ENCODE assay signal across 9 cellular contexts in the genomic region with DNA sequence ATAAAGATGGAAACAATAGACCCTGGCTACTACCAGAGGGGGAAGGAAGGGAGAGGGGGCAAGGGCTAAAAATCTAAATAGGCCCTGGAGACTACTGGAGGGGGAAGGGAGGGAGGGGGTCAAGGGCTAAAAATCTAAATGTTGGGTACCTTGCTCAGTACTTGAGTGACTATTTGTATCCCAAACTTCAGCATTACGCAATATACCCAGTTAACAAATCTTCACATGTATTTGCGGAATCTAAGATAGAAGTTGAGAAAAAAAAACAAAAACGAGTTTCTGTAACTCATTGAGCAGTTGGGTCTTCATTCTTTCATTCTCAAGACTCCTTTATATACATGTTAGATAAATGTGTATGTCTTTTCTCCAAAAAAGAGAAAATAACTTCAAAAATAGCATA.
"Had no signal": no experiment of that assay in that cellular context is flagged by ENCODE, and none has a peak within 500 bp of the region (broad histone marks: within the 10 kb centered on the region; RNA-seq: fewer than 3 reads in every experiment).

No MANE protein-coding gene starts in this region.

- DNase-seq: H7, HFFc6, KBM-7 had no signal

- H3K9ac ChIP-seq: KMS-11 had no signal

- H3K36me3 Mint-ChIP-seq: IgD-negative memory B cell had no signal

- H3K36me3 ChIP-seq: HAP-1 had no signal

- H3K4me3 ChIP-seq: GM23338, HAP-1 had no signal

- H3K4me3 Mint-ChIP-seq: GM23338, HFFc6, IgD-negative memory B cell had no signal

- H3K27ac ChIP-seq: HL-60, KMS-11 had no signal

- H3K4me1 ChIP-seq: HAP-1 had no signal

- H3K27me3 Mint-ChIP-seq: IgD-negative memory B cell had no signal

- H2AFZ ChIP-seq: GM23338 had no signal

- ATAC-seq: GM23338, HCT116 had no signal

- H3K4me2 ChIP-seq: GM23338, KMS-11 had no signal

- H3K4me1 Mint-ChIP-seq: GM23338 had no signal

- H3K27ac Mint-ChIP-seq: GM23338, HFFc6, IgD-negative memory B cell had no signal
